8 cellular contexts compared by ENCODE assay signal in the genomic region with DNA sequence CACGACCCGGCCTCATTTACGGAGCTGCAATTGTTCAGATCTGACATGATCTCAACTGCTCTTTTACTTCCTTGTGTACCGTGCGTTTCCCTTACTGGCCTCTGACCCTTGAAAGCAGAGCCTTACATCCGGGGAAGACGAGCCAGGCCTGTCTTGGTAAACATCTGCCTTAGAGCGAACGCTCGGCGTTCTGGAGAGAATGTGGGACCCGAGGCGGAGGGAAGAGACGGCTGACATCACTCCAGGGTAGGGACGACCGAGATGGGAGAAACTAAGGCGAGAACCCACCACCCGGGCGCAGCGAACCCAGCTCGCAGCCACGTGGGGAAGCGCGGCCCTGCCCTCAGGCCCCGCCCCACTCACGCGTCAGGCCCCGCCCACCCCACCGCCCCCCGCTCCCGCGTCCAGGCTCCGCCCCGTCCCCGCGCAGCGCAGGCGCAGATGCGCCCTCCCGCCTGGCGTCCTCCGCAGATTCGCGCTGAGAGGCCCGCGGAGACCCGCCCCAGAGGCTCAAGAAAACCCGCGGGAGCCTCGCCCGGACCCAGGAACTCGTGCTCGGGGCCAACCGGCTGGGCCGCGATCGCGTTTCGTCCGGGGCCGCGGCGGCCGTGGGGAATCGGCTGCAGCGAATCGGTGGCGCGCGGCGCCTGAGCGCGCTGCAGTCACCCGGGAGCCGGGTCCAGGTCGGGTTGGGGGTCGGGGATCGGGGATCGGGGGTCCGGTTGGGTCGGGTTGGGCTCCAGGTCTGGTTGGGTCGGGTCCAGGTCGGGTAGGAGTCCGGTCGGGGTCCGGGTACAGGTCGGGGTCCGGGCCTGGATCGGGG. TPM values are rescaled to one million over a fixed set of nuclear protein-coding genes. Genes with fewer than 3 reads are reported as not detected.
DNase-seq lines count a peak whose midpoint lies in the region; ATAC-seq and TF ChIP-seq lines count a peak whose summit lies in the region.

A gene (plus strand): TSS at position 438 of the 823 bp plus-strand sequence. CDS start 922 bp downstream, outside the sequence.

- no TSS peak for BruUV-seq in OCI-LY7 (replicated peaks; lab: Mats Ljungman, UMichigan)

- H3K79me2 ChIP-seq in OCI-LY7 (ENCODE audit: insufficient read depth, low read depth, low read length) = peaks cover 7% of the 10 kb centered on the region; the same call in 1 of the 2 replicates

- H2AFZ ChIP-seq in OCI-LY7 (ENCODE audit: low read length) = peak within 1 kb of the TSS; percentile 65

- no peaks in the 10 kb centered on the region for H4K20me1 ChIP-seq in OCI-LY7 (ENCODE audit: insufficient read depth, low read length)

- H3K4me1 ChIP-seq in OCI-LY7 (ENCODE audit: insufficient read depth, low read length, poor library complexity, severe bottlenecking) = peaks cover 16% of the 10 kb centered on the region

- no peaks in the 10 kb centered on the region for H3K9me3 ChIP-seq in OCI-LY7 (ENCODE audit: low read length)

- CTCF ChIA-PET in OCI-LY7 (lab: Charles Lee; ENCODE audit: unreplicated experiment) = no interaction called here

- no peaks in the 10 kb centered on the region for H3K9me2 ChIP-seq in OCI-LY7 (ENCODE audit: insufficient read depth, low read length)

- intact Hi-C loops in OCI-LY7 (cut with micrococcal nuclease; ENCODE audit: unreplicated experiment) = loop anchor here (5.0 kb wide), 1 partner anchor 119 kb away; a partner anchor contains a TSS

- no peak for TF ChIP-seq CTCF in OCI-LY7 (conservative IDR thresholded peaks at IDR 0.05; ENCODE audit: low read length)

- H3K4me2 ChIP-seq in OCI-LY7 (ENCODE audit: low read length) = peak within 1 kb of the TSS; percentile 80

- POLR2A ChIA-PET in OCI-LY7 (lab: Charles Lee) = no interaction called here

- DNase-seq in AG08396 (ENCODE audit: low spot score) = peak; percentile 99
- DNase-seq in OCI-LY7 (ENCODE audit: low spot score) = peak; percentile 87
- peak; percentile 80 for DNase-seq in activated T-cell treated with anti-CD3 and anti-CD28 coated beads for 24 hours (ENCODE audit: low read depth)
- peak; percentile 92 for DNase-seq in epidermal melanocyte (ENCODE audit: insufficient read length, low spot score)
- peak; percentile 53 for DNase-seq in middle frontal gyrus (ENCODE audit: extremely low spot score, low spot score)
- peak; percentile 70 to 76 for DNase-seq in stimulated activated CD8-positive, alpha-beta memory T cell treated with anti-CD3 and anti-CD28 coated beads, Interleukin-15, amount 100 ng/mL, for 48 hours (ENCODE audit: low read depth in 2 of 2)

- ATAC-seq in GM18907 (IDR thresholded peaks at IDR 0.05; ENCODE audit: unreplicated experiment) (peak; percentile 61), HG03565 (IDR thresholded peaks at IDR 0.05; ENCODE audit: unreplicated experiment) (peak; percentile 39)

- peak within 1 kb of the TSS; percentile 90 for H3K4me3 ChIP-seq in OCI-LY7 (ENCODE audit: low read depth, low read length, poor library complexity, severe bottlenecking)

- H3K36me3 ChIP-seq in OCI-LY7 (ENCODE audit: insufficient read depth, low read length) = peaks cover 33% of the 10 kb centered on the region

- H3K27ac ChIP-seq in OCI-LY7 (ENCODE audit: low read depth, low read length, poor library complexity, severe bottlenecking) = peak within 1 kb of the TSS; percentile 59

RNA-seq across cellular contexts. Expression of the gene that starts here (rescaled TPM):
- total RNA-seq in OCI-LY7 (2014; rRNA removed; shearing (Covaris generic)) = 43.5 and 58.2 TPM in 2 replicates
- total RNA-seq in OCI-LY7 (2022) = 63.7 and 70.1 TPM in 2 replicates

Comparison
In these comparisons a context has a peak if more than half of its experiments do, and no peak if none do; other contexts are left out.
1. Peak in every context shown above with its lines: DNase-seq, ATAC-seq, H3K4me3 ChIP-seq and H3K27ac ChIP-seq.